Comparison of ENCODE assay signal across 7 cellular contexts in genomic region chr6:16299861-16300260, GRCh38.
"Had no signal": no experiment of that assay in that cellular context is flagged by ENCODE, and none has a peak within 500 bp of the region (broad histone marks: within the 10 kb centered on the region; RNA-seq: fewer than 3 reads in every experiment).

No MANE protein-coding gene starts in this region.

- H3K4me3 Mint-ChIP-seq: IgD-negative memory B cell had no signal

- H3K9me3 Mint-ChIP-seq: IgD-negative memory B cell had no signal

- ATAC-seq: HepG2 had no signal

- H3K27ac ChIP-seq: HL-60 had no signal

- DNase-seq: IMR-90, KBM-7, KG1 had no signal

- FAIRE-seq: HepG2, HTR-8/SVneo had no signal
